Comparison of ENCODE assay signal across 9 cellular contexts in the genomic region with DNA sequence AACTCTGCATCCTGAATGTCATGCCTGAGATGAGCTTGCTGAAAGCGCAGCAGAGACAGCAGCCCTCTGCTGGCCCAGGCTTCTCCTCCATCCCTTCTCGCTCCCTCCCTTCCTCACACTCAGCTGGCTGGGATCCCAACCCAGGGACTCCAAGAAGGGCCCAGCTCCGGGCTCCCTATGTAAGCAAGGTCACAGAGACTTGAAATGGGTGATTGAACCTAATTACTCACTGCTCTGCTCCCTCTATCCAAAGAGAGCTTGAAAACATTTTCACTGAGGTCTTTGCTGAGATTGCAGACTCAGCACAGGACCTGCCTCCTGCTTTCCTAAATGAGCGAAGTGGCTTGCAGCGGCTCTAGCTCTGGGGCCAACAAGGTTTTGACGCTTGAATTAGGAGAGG. TPM values are rescaled to one million over a fixed set of nuclear protein-coding genes. Genes with fewer than 3 reads are reported as not detected.
DNase-seq lines count a peak whose midpoint lies in the region; ATAC-seq and TF ChIP-seq lines count a peak whose summit lies in the region.
"Had no signal": no experiment of that assay in that cellular context is flagged by ENCODE, and none has a peak within 500 bp of the region (broad histone marks: within the 10 kb centered on the region; RNA-seq: fewer than 3 reads in every experiment).

No MANE protein-coding gene starts in this region.

- intact Hi-C loops in left colon (cut with DNase I, micrococcal nuclease) (no loop called here), stomach (cut with DNase I; ENCODE audit: low total_unique reads) (no loop called here)
- intact Hi-C loops in CD8-positive, alpha-beta T cell (cut with DNase I, micrococcal nuclease): no loop called here

- no peak for TF ChIP-seq EP300 in stomach (IDR thresholded peaks at IDR 0.05)

- no peaks in the 10 kb centered on the region for H3K27me3 Mint-ChIP-seq in chondrocyte (ENCODE audit: low read depth)
- H3K27me3 Mint-ChIP-seq in CD8-positive, alpha-beta T cell (ENCODE audit: low read depth): no peaks in the 10 kb centered on the region
- H3K27me3 Mint-ChIP-seq in activated T-helper 17 cell treated with anti-CD3 and anti-CD28 coated beads, Interleukin-2, amount 50 U/mL, for 72 hours: no peaks in the 10 kb centered on the region

- H3K36me3 Mint-ChIP-seq in chondrocyte (ENCODE audit: low read depth): no peaks in the 10 kb centered on the region
- peaks cover 4% of the 10 kb centered on the region for H3K36me3 Mint-ChIP-seq in CD8-positive, alpha-beta T cell
- peaks cover 12% of the 10 kb centered on the region for H3K36me3 Mint-ChIP-seq in activated T-helper 17 cell treated with anti-CD3 and anti-CD28 coated beads, Interleukin-2, amount 50 U/mL, for 72 hours (ENCODE audit: low read depth)

- TF ChIP-seq CTCF in chondrocyte (IDR thresholded peaks at IDR 0.05) (peak; percentile 38), stomach (IDR thresholded peaks at IDR 0.05) (no peak)
- no peak for TF ChIP-seq CTCF in CD8-positive, alpha-beta T cell (IDR thresholded peaks at IDR 0.05)

- no peaks in the 10 kb centered on the region for H3K9me3 Mint-ChIP-seq in chondrocyte (ENCODE audit: low read depth)
- no peaks in the 10 kb centered on the region for H3K9me3 Mint-ChIP-seq in CD8-positive, alpha-beta T cell
- H3K9me3 Mint-ChIP-seq in activated T-helper 17 cell treated with anti-CD3 and anti-CD28 coated beads, Interleukin-2, amount 50 U/mL, for 72 hours: no peaks in the 10 kb centered on the region

- DNase-seq in chondrocyte (ENCODE audit: low spot score): no peak
- no peak for DNase-seq in left colon
- peak; percentile 61 for DNase-seq in stomach
- no peak for DNase-seq in CD8-positive, alpha-beta T cell
- no peak for DNase-seq in NCI-H526 (lab: John Stamatoyannopoulos, UW)
- DNase-seq: NCI-H1092 had no signal

- peak overlapping the region; percentile 16; the same call in 1 of the 2 replicates for H3K27ac ChIP-seq in HUES64 (ENCODE audit: low read depth, low read length)
- peak overlapping the region in 4 of 5 donors; percentile 41 to 84 (median 54) for H3K27ac ChIP-seq in stomach
- no peak overlapping the region for H3K27ac ChIP-seq in CD8-positive, alpha-beta T cell (ENCODE audit: low read depth, low read length)

- peaks cover 79% of the 10 kb centered on the region for H3K4me1 ChIP-seq in HUES64 (ENCODE audit: insufficient read depth, low read length)
- H3K4me1 ChIP-seq in stomach: peaks cover 38 to 88% (median 64%) of the 10 kb centered on the region in 4 donors
- peaks cover 35% of the 10 kb centered on the region for H3K4me1 ChIP-seq in CD8-positive, alpha-beta T cell (ENCODE audit: insufficient read depth, low read length)

- H3K9me3 ChIP-seq in HUES64 (ENCODE audit: insufficient read depth, low read depth, low read length) (no peaks in the 10 kb centered on the region), stomach (no peaks in the 10 kb centered on the region)
- H3K9me3 ChIP-seq in CD8-positive, alpha-beta T cell (ENCODE audit: low read length): no peaks in the 10 kb centered on the region

- peaks cover 29% of the 10 kb centered on the region for H3K4me1 Mint-ChIP-seq in chondrocyte (ENCODE audit: low read depth)
- peaks cover 84% of the 10 kb centered on the region for H3K4me1 Mint-ChIP-seq in CD8-positive, alpha-beta T cell (ENCODE audit: low read depth)
- H3K4me1 Mint-ChIP-seq in activated T-helper 17 cell treated with anti-CD3 and anti-CD28 coated beads, Interleukin-2, amount 50 U/mL, for 72 hours: peaks cover 69% of the 10 kb centered on the region

- H3K4me3 ChIP-seq in HUES64 (ENCODE audit: low read length) (no peak overlapping the region), stomach (no peak overlapping the region)
- no peak overlapping the region for H3K4me3 ChIP-seq in CD8-positive, alpha-beta T cell (ENCODE audit: low read depth, low read length)

- no peak overlapping the region for H3K4me3 Mint-ChIP-seq in chondrocyte (ENCODE audit: unreplicated experiment)
- H3K4me3 Mint-ChIP-seq in CD8-positive, alpha-beta T cell: no peak overlapping the region
- no peak overlapping the region for H3K4me3 Mint-ChIP-seq in activated T-helper 17 cell treated with anti-CD3 and anti-CD28 coated beads, Interleukin-2, amount 50 U/mL, for 72 hours

- H3K27me3 ChIP-seq in HUES64 (ENCODE audit: insufficient read depth, low read length) (no peaks in the 10 kb centered on the region), stomach (no peaks in the 10 kb centered on the region)
- H3K27me3 ChIP-seq in CD8-positive, alpha-beta T cell (ENCODE audit: insufficient read depth, low read length): no peaks in the 10 kb centered on the region

- 56% methylated on average over 6 of the region's 6 CpGs for WGBS in HUES64
- WGBS in stomach, 5 donors: 43 to 60% (median 52%) methylated on average over 6 of the region's 6 CpGs

- CTCF ChIA-PET in CD8-positive, alpha-beta T cell (lab: Charles Lee): interaction anchor here (0.7 to 3.0 kb wide), 6 partner anchors 18 to 361 kb away, joined by 3 to 10 read pairs (median 3); no protein-coding TSS in a partner anchor

- H3K36me3 ChIP-seq in HUES64 (ENCODE audit: insufficient read depth, low read length) (no peaks in the 10 kb centered on the region), stomach (no peaks in the 10 kb centered on the region)
- no peaks in the 10 kb centered on the region for H3K36me3 ChIP-seq in CD8-positive, alpha-beta T cell (ENCODE audit: insufficient read depth, low read length)

- H3K27ac Mint-ChIP-seq in chondrocyte (ENCODE audit: unreplicated experiment): no peak overlapping the region
- no peak overlapping the region for H3K27ac Mint-ChIP-seq in CD8-positive, alpha-beta T cell
- H3K27ac Mint-ChIP-seq in activated T-helper 17 cell treated with anti-CD3 and anti-CD28 coated beads, Interleukin-2, amount 50 U/mL, for 72 hours: no peak overlapping the region

- H3K9ac ChIP-seq in HUES64 (ENCODE audit: low read depth, low read length): no peak overlapping the region

- ATAC-seq in left colon (peak; percentile 38), HG03378 (IDR thresholded peaks at IDR 0.05; ENCODE audit: unreplicated experiment) (no peak)
- ATAC-seq in CD8-positive, alpha-beta T cell: no peak
- no peak for ATAC-seq in activated T-helper 17 cell treated with anti-CD3 and anti-CD28 coated beads, Interleukin-2, amount 50 U/mL, for 72 hours (replicated peaks)

- POLR2A ChIA-PET in CD8-positive, alpha-beta T cell (lab: Charles Lee): interaction anchor here (1.1 to 2.0 kb wide), 2 partner anchors 20 to 218 kb away, joined by 3 to 7 read pairs; no protein-coding TSS in a partner anchor

- TF ChIP-seq POLR2A in stomach (IDR thresholded peaks at IDR 0.05): no peak

RNA-seq across cellular contexts. Expression of a gene that starts 42.8 kb away (rescaled TPM):
- 39.1 TPM for polyA plus RNA-seq in HUES64 (2013, experiment 1 of 2)
- 36.6 TPM for polyA plus RNA-seq in HUES64 (2013, experiment 2 of 2)
- 65.4 to 77.3 TPM (median 73.1 TPM) in 3 replicates for total RNA-seq in chondrocyte
- 10 to 100 TPM; 61.2 to 75.0 TPM for total RNA-seq in left colon
- 10 to 100 TPM; 33.2 to 84.6 (median 57.1) TPM for total RNA-seq in stomach
- polyA plus RNA-seq in stomach: 10 to 100 TPM in 2 of 3 donors, 1 to 10 TPM in 1; 8.4 to 19.1 (median 12.5) TPM
- total RNA-seq in CD8-positive, alpha-beta T cell: 100 to 1,000 TPM; 127 to 130 TPM
- 100 to 1,000 TPM; 147 to 167 TPM for total RNA-seq in activated T-helper 17 cell treated with anti-CD3 and anti-CD28 coated beads, Interleukin-2, amount 50 U/mL, for 72 hours
